16 cellular contexts compared by ENCODE assay signal in genomic region chr12:5588231-5588995, GRCh38.
DNase-seq lines count a peak whose midpoint lies in the region; ATAC-seq and TF ChIP-seq lines count a peak whose summit lies in the region.
"Had no signal": no experiment of that assay in that cellular context is flagged by ENCODE, and none has a peak within 500 bp of the region (broad histone marks: within the 10 kb centered on the region; RNA-seq: fewer than 3 reads in every experiment).

No MANE protein-coding gene starts in this region.

- no peak for TF ChIP-seq CTCF in NB4 (IDR thresholded peaks at IDR 0.05; ENCODE audit: low read depth, low read length)
- TF ChIP-seq CTCF in foreskin fibroblast (IDR thresholded peaks at IDR 0.05; ENCODE audit: low read depth, low read length), result no peak

- no peak for TF ChIP-seq POLR2A in NB4 (IDR thresholded peaks at IDR 0.05; ENCODE audit: extremely low read depth, insufficient read length)

- ATAC-seq in sciatic nerve (peak; percentile 88), GM19467 (IDR thresholded peaks at IDR 0.05; ENCODE audit: unreplicated experiment) (no peak)
- ATAC-seq: naive thymus-derived CD8-positive, alpha-beta T cell; T-helper 17 cell had no signal

- H3K4me3 ChIP-seq in NB4 (ENCODE audit: low read depth, low read length) (no peak overlapping the region), foreskin fibroblast (ENCODE audit: low read depth in 1 of 2, low read length in 2 of 2) (no peak overlapping the region)
- H3K4me3 ChIP-seq: breast epithelium, HAP-1, smooth muscle cell had no signal

- intact Hi-C loops in sciatic nerve (cut with DNase I), result no loop called here

- DNase-seq in ELR (ENCODE audit: low read depth), result peak; percentile 66
- peak; percentile 1 for DNase-seq in NB4 (ENCODE audit: low read depth)
- DNase-seq in foreskin fibroblast, result peak; percentile 19 to 63
- no peak for DNase-seq in sciatic nerve (ENCODE audit: low spot score)
- no peak for DNase-seq in NCI-H2029 (lab: John Stamatoyannopoulos, UW)
- DNase-seq in NCI-H2171 treated with DMSO at 0.1 percent for 48 hours (lab: John Stamatoyannopoulos, UW), result no peak
- DNase-seq: activated CD4-positive, alpha-beta T cell treated with anti-CD3 and anti-CD28 coated beads, Interleukin-2, amount 50 U/mL, for 4 hours; activated effector memory CD4-positive, alpha-beta T cell treated with anti-CD3 and anti-CD28 coated beads, Interleukin-2, amount 50 U/mL, for 16 hours; DMS79; naive thymus-derived CD8-positive, alpha-beta T cell; NCI-H1048; T-helper 17 cell had no signal

Comparison
In these comparisons a context has a peak if more than half of its experiments do, and no peak if none do; other contexts are left out.
1. DNase-seq: peak in ELR (single experiment), NB4 (single experiment) and foreskin fibroblast (2 of 2); none in sciatic nerve (single experiment), NCI-H2029 (single experiment) and NCI-H2171 treated with DMSO at 0.1 percent for 48 hours (single experiment).